ENCODE assay signal across 5 cellular contexts in genomic region chr17:63002625-63003024, GRCh38.
"Had no signal": no experiment of that assay in that cellular context is flagged by ENCODE, and none has a peak within 500 bp of the region (broad histone marks: within the 10 kb centered on the region; RNA-seq: fewer than 3 reads in every experiment).

No MANE protein-coding gene starts in this region.

- ATAC-seq: GM23338, HepG2 had no signal

- DNase-seq: H9, KG1 had no signal

- H3K4me3 ChIP-seq: GM23338 had no signal

- H3K27ac ChIP-seq: HL-60 had no signal
